1 cellular context compared by ENCODE assay signal in the genomic region with DNA sequence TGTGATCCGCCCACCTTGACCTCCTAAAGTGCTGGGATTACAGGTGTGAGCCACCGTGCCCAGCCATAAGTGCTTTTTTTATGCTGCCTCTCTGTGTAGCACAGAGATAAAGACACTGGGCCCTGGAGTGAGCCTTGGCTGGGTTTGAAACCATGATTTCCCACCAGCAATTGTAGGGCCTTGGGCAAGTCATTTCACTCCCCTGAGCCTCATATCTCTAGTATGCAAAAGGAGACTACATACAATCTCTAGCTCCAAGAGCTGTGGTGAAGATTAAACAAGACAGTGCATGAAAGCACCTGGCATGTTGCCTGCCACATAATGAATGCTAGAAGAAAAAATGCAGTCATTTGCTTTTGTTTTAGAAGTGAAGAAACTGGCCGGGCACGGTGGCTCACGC.
A peak's percentile ranks its signal among the peaks of the same experiment; 100 is the strongest.
TF ChIP-seq lines count a peak whose summit lies in the region.

No MANE protein-coding gene starts in this region.

TF ChIP-seq in K562, 482 proteins besides CTCF, POLR2A, EP300 and RAD21 (continued from another document):
- TF ChIP-seq CBFA2T3 (IDR thresholded peaks at IDR 0.05), result peak; percentile 85
- 0 out of 2 replicates have a peak, but pooled peaks have one; percentile 37 for TF ChIP-seq ARID1B (IDR thresholded peaks at IDR 0.05)
- TF ChIP-seq ZNF431 (CRISPR knock-in tag; IDR thresholded peaks at IDR 0.05), result no peak
- no peak for TF ChIP-seq ZNF140 (CRISPR knock-in tag; IDR thresholded peaks at IDR 0.05)
- TF ChIP-seq ZNF436 (CRISPR knock-in tag; IDR thresholded peaks at IDR 0.05), result no peak
- TF ChIP-seq, protein P1, sequence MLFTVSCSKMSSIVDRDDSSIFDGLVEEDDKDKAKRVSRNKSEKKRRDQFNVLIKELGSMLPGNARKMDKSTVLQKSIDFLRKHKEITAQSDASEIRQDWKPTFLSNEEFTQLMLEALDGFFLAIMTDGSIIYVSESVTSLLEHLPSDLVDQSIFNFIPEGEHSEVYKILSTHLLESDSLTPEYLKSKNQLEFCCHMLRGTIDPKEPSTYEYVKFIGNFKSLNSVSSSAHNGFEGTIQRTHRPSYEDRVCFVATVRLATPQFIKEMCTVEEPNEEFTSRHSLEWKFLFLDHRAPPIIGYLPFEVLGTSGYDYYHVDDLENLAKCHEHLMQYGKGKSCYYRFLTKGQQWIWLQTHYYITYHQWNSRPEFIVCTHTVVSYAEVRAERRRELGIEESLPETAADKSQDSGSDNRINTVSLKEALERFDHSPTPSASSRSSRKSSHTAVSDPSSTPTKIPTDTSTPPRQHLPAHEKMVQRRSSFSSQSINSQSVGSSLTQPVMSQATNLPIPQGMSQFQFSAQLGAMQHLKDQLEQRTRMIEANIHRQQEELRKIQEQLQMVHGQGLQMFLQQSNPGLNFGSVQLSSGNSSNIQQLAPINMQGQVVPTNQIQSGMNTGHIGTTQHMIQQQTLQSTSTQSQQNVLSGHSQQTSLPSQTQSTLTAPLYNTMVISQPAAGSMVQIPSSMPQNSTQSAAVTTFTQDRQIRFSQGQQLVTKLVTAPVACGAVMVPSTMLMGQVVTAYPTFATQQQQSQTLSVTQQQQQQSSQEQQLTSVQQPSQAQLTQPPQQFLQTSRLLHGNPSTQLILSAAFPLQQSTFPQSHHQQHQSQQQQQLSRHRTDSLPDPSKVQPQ (CRISPR knock-in tag; IDR thresholded peaks at IDR 0.05; ENCODE audit: borderline replicate concordance), result no peak
- no peak for TF ChIP-seq CHCHD3 (CRISPR knock-in tag; IDR thresholded peaks at IDR 0.05)
- TF ChIP-seq TEAD4 (IDR thresholded peaks at IDR 0.05; ENCODE audit: low read length), result peak; percentile 56
- TF ChIP-seq TEAD4 (CRISPR knock-in tag; IDR thresholded peaks at IDR 0.05; ENCODE audit: borderline replicate concordance), result no peak
- no peak for TF ChIP-seq TBL1XR1 (IDR thresholded peaks at IDR 0.05; ENCODE audit: low read length in 2 of 2)
- peak; percentile 54 to 68; a peak in 2 of 4 replicates for TF ChIP-seq KDM1A (IDR thresholded peaks at IDR 0.05)
- TF ChIP-seq SMAD1 (IDR thresholded peaks at IDR 0.05; ENCODE audit: low read depth, low read length, partially characterized antibody), result no peak
- TF ChIP-seq ADNP (tag; IDR thresholded peaks at IDR 0.05), result no peak
- no peak for TF ChIP-seq POLR2H (tag; IDR thresholded peaks at IDR 0.05; ENCODE audit: low read depth)
- no peak for TF ChIP-seq ZFX (CRISPR knock-in tag; IDR thresholded peaks at IDR 0.05)
- TF ChIP-seq ZNF696 (CRISPR knock-in tag; conservative IDR thresholded peaks at IDR 0.05), result no peak
